ENCODE assay signal across 1 cellular context in the genomic region with DNA sequence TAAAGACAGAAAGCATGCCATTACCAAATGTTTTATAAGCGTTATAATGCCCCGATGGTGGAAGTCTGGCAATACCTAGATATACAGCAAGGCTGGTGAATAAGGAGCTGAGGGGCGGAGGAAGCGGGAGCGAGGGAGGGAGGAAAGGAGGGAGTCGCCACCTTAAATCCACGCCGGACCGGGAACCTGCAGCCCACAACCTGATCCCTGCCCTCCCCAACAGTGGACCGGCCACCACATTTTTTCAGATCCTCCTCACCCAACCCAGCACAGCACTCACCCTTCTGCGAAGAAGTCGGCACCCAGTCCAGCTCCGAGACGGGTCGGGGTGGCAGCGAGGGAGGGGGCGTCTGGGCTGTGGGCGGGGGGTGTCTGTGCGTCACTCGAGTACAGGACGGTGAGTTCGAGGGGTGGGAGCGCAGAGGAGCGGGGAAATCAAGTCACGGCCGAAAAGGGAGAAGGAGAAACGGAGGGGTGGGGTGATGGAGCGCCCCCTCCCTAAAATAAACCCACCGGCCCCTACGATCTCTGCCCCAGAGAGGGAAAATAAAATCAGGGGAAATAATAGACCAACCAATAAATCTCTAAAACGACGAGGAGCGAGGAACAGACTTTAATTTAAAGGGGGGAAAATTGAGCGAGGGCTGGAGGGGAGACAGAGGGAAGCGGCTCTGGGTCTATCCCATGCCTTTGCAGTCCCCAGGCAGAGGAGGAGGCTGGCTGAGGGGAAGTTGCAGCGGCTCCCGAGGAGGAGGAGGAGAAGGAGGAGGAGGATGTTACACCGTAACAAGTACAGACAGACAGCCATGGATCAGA.
A peak's percentile ranks its signal among the peaks of the same experiment; 100 is the strongest.
TF ChIP-seq lines count a peak whose summit lies in the region.

No MANE protein-coding gene starts in this region.

TF ChIP-seq in HepG2, 621 proteins besides CTCF, POLR2A, EP300 and RAD21 (continued from another document and continues in another):
- TF ChIP-seq, protein P1, sequence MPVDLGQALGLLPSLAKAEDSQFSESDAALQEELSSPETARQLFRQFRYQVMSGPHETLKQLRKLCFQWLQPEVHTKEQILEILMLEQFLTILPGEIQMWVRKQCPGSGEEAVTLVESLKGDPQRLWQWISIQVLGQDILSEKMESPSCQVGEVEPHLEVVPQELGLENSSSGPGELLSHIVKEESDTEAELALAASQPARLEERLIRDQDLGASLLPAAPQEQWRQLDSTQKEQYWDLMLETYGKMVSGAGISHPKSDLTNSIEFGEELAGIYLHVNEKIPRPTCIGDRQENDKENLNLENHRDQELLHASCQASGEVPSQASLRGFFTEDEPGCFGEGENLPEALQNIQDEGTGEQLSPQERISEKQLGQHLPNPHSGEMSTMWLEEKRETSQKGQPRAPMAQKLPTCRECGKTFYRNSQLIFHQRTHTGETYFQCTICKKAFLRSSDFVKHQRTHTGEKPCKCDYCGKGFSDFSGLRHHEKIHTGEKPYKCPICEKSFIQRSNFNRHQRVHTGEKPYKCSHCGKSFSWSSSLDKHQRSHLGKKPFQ (CRISPR knock-in tag; IDR thresholded peaks at IDR 0.05; ENCODE audit: insufficient replicate concordance), result peak; percentile 56
- TF ChIP-seq BORCS8-MEF2B (CRISPR knock-in tag; IDR thresholded peaks at IDR 0.05), result peak; percentile 14; the same call in 1 of the 2 replicates
- TF ChIP-seq U2AF1 (optimal IDR thresholded peaks at IDR 0.05; ENCODE audit: low read depth, low read length), result peak; percentile 89
- no peak for TF ChIP-seq ZSCAN9 (CRISPR knock-in tag; IDR thresholded peaks at IDR 0.05; ENCODE audit: borderline replicate concordance)
- TF ChIP-seq ZNF678 (CRISPR knock-in tag; IDR thresholded peaks at IDR 0.05), result no peak
- TF ChIP-seq, protein P2, sequence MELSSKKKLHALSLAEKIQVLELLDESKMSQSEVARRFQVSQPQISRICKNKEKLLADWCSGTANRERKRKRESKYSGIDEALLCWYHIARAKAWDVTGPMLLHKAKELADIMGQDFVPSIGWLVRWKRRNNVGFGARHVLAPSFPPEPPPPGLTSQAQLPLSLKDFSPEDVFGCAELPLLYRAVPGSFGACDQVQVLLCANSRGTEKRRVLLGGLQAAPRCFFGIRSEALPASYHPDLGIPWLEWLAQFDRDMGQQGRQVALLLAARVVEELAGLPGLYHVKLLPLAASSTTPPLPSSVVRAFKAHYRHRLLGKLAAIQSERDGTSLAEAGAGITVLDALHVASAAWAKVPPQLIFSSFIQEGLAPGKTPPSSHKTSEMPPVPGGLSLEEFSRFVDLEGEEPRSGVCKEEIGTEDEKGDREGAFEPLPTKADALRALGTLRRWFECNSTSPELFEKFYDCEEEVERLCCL (CRISPR knock-in tag; IDR thresholded peaks at IDR 0.05; ENCODE audit: borderline replicate concordance), result no peak
- TF ChIP-seq, protein P3, sequence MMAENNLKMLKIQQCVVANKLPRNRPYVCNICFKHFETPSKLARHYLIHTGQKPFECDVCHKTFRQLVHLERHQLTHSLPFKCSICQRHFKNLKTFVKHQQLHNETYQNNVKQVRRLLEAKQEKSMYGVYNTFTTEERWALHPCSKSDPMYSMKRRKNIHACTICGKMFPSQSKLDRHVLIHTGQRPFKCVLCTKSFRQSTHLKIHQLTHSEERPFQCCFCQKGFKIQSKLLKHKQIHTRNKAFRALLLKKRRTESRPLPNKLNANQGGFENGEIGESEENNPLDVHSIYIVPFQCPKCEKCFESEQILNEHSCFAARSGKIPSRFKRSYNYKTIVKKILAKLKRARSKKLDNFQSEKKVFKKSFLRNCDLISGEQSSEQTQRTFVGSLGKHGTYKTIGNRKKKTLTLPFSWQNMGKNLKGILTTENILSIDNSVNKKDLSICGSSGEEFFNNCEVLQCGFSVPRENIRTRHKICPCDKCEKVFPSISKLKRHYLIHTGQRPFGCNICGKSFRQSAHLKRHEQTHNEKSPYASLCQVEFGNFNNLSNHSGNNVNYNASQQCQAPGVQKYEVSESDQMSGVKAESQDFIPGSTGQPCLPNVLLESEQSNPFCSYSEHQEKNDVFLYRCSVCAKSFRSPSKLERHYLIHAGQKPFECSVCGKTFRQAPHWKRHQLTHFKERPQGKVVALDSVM (CRISPR knock-in tag; IDR thresholded peaks at IDR 0.05), result peak; percentile 62
- no peak for TF ChIP-seq ZNF282 (IDR thresholded peaks at IDR 0.05; ENCODE audit: partially characterized antibody)
- TF ChIP-seq HOXA9 (CRISPR knock-in tag; IDR thresholded peaks at IDR 0.05; ENCODE audit: borderline replicate concordance), result peak; percentile 59; the same call in 1 of the 2 replicates
- peak; percentile 80; the same call in 1 of the 2 replicates for TF ChIP-seq ZNF263 (CRISPR knock-in tag; IDR thresholded peaks at IDR 0.05)
- TF ChIP-seq ZNF883 (CRISPR knock-in tag; IDR thresholded peaks at IDR 0.05; ENCODE audit: not compliant biosample characterization), result peak; percentile 44
- no peak for TF ChIP-seq SRF (IDR thresholded peaks at IDR 0.05; ENCODE audit: low read depth, low read length)
- TF ChIP-seq, protein P4, sequence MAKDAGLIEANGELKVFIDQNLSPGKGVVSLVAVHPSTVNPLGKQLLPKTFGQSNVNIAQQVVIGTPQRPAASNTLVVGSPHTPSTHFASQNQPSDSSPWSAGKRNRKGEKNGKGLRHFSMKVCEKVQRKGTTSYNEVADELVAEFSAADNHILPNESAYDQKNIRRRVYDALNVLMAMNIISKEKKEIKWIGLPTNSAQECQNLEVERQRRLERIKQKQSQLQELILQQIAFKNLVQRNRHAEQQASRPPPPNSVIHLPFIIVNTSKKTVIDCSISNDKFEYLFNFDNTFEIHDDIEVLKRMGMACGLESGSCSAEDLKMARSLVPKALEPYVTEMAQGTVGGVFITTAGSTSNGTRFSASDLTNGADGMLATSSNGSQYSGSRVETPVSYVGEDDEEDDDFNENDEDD (CRISPR knock-in tag; IDR thresholded peaks at IDR 0.05; ENCODE audit: borderline replicate concordance), result no peak
- peak; percentile 1; the same call in 1 of the 2 replicates for TF ChIP-seq EEA1 (CRISPR knock-in tag; IDR thresholded peaks at IDR 0.05; ENCODE audit: borderline replicate concordance)
- TF ChIP-seq NONO (IDR thresholded peaks at IDR 0.05), result no peak
- peak; percentile 78 for TF ChIP-seq NONO (CRISPR knock-in tag; conservative IDR thresholded peaks at IDR 0.05)
- TF ChIP-seq BRD4 (CRISPR knock-in tag; IDR thresholded peaks at IDR 0.05), result peak; percentile 53; the same call in 1 of the 2 replicates
- TF ChIP-seq, protein P5, sequence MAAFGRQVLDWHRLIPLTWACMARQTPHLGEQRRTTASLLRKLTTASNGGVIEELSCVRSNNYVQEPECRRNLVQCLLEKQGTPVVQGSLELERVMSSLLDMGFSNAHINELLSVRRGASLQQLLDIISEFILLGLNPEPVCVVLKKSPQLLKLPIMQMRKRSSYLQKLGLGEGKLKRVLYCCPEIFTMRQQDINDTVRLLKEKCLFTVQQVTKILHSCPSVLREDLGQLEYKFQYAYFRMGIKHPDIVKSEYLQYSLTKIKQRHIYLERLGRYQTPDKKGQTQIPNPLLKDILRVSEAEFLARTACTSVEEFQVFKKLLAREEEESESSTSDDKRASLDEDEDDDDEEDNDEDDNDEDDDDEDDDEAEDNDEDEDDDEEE (CRISPR knock-in tag; IDR thresholded peaks at IDR 0.05), result peak; percentile 17; the same call in 1 of the 2 replicates
- TF ChIP-seq ZNF138 (CRISPR knock-in tag; IDR thresholded peaks at IDR 0.05; ENCODE audit: low read depth), result no peak
- TF ChIP-seq, protein P6, sequence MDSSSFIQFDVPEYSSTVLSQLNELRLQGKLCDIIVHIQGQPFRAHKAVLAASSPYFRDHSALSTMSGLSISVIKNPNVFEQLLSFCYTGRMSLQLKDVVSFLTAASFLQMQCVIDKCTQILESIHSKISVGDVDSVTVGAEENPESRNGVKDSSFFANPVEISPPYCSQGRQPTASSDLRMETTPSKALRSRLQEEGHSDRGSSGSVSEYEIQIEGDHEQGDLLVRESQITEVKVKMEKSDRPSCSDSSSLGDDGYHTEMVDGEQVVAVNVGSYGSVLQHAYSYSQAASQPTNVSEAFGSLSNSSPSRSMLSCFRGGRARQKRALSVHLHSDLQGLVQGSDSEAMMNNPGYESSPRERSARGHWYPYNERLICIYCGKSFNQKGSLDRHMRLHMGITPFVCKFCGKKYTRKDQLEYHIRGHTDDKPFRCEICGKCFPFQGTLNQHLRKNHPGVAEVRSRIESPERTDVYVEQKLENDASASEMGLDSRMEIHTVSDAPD (CRISPR knock-in tag; IDR thresholded peaks at IDR 0.05), result 0 out of 2 replicates have a peak, but pooled peaks have one; percentile 46
- peak; percentile 49 for TF ChIP-seq KDM5A (IDR thresholded peaks at IDR 0.05; ENCODE audit: borderline replicate concordance, low read length)
- 0 out of 2 replicates have a peak, but pooled peaks have one; percentile 11 for TF ChIP-seq ZNF558 (CRISPR knock-in tag; IDR thresholded peaks at IDR 0.05; ENCODE audit: borderline replicate concordance)
- TF ChIP-seq ZNF136 (CRISPR knock-in tag; IDR thresholded peaks at IDR 0.05; ENCODE audit: low read depth), result 0 out of 2 replicates have a peak, but pooled peaks have one; percentile 35
- TF ChIP-seq, protein P7, sequence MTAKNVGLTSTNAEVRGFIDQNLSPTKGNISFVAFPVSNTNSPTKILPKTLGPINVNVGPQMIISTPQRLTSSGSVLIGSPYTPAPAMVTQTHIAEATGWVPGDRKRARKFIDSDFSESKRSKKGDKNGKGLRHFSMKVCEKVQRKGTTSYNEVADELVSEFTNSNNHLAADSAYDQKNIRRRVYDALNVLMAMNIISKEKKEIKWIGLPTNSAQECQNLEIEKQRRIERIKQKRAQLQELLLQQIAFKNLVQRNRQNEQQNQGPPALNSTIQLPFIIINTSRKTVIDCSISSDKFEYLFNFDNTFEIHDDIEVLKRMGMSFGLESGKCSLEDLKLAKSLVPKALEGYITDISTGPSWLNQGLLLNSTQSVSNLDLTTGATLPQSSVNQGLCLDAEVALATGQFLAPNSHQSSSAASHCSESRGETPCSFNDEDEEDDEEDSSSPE (CRISPR knock-in tag; IDR thresholded peaks at IDR 0.05), result no peak
- 0 out of 2 replicates have a peak, but pooled peaks have one; percentile 25 for TF ChIP-seq MAZ (IDR thresholded peaks at IDR 0.05; ENCODE audit: borderline replicate concordance, low read depth, low read length)
- no peak for TF ChIP-seq MAZ (CRISPR knock-in tag; IDR thresholded peaks at IDR 0.05; ENCODE audit: low read depth)
- TF ChIP-seq, protein P8, sequence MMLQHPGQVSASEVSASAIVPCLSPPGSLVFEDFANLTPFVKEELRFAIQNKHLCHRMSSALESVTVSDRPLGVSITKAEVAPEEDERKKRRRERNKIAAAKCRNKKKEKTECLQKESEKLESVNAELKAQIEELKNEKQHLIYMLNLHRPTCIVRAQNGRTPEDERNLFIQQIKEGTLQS (CRISPR knock-in tag; IDR thresholded peaks at IDR 0.05), result no peak
- TF ChIP-seq, protein P9, sequence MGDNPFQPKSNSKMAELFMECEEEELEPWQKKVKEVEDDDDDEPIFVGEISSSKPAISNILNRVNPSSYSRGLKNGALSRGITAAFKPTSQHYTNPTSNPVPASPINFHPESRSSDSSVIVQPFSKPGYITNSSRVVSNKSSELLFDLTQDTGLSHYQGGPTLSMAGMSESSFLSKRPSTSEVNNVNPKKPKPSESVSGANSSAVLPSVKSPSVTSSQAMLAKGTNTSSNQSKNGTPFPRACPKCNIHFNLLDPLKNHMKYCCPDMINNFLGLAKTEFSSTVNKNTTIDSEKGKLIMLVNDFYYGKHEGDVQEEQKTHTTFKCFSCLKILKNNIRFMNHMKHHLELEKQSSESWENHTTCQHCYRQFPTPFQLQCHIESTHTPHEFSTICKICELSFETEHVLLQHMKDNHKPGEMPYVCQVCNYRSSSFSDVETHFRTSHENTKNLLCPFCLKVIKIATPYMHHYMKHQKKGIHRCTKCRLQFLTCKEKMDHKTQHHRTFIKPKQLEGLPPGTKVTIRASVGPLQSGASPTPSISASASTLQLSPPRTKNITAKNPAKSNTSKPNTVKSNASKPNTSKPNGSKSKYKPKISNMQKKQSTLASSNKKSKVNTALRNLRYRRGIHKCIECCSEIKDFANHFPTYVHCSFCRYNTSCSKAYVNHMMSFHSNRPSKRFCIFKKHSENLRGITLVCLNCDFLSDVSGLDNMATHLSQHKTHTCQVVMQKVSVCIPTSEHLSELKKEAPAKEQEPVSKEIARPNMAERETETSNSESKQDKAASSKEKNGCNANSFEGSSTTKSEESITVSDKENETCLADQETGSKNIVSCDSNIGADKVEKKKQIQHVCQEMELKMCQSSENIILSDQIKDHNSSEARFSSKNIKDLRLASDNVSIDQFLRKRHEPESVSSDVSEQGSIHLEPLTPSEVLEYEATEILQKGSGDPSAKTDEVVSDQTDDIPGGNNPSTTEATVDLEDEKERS (CRISPR knock-in tag; IDR thresholded peaks at IDR 0.05), result 0 out of 2 replicates have a peak, but pooled peaks have one; percentile 45
- TF ChIP-seq ARNT (IDR thresholded peaks at IDR 0.05), result no peak
- peak; percentile 22; the same call in 1 of the 2 replicates for TF ChIP-seq ZNF292 (CRISPR knock-in tag; IDR thresholded peaks at IDR 0.05; ENCODE audit: borderline replicate concordance, low read depth)
- TF ChIP-seq NKX3-1 (CRISPR knock-in tag; IDR thresholded peaks at IDR 0.05), result no peak
- no peak for TF ChIP-seq HCFC1 (IDR thresholded peaks at IDR 0.05; ENCODE audit: low read depth, low read length)
- TF ChIP-seq NRL (CRISPR knock-in tag; IDR thresholded peaks at IDR 0.05; ENCODE audit: borderline replicate concordance), result peak; percentile 44; the same call in 1 of the 2 replicates
- peak; percentile 65; the same call in 1 of the 2 replicates for TF ChIP-seq TOPORS (CRISPR knock-in tag; IDR thresholded peaks at IDR 0.05)
- TF ChIP-seq, protein P10, sequence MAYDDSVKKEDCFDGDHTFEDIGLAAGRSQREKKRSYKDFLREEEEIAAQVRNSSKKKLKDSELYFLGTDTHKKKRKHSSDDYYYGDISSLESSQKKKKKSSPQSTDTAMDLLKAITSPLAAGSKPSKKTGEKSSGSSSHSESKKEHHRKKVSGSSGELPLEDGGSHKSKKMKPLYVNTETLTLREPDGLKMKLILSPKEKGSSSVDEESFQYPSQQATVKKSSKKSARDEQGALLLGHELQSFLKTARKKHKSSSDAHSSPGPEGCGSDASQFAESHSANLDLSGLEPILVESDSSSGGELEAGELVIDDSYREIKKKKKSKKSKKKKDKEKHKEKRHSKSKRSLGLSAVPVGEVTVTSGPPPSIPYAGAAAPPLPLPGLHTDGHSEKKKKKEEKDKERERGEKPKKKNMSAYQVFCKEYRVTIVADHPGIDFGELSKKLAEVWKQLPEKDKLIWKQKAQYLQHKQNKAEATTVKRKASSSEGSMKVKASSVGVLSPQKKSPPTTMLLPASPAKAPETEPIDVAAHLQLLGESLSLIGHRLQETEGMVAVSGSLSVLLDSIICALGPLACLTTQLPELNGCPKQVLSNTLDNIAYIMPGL (CRISPR knock-in tag; IDR thresholded peaks at IDR 0.05; ENCODE audit: borderline replicate concordance in 1 of 2, low read depth in 1 of 2), result peak in 1 of 2 experiments; percentile 74; a peak in 3 of 4 replicates
- peak; percentile 79 for TF ChIP-seq PTBP1 (IDR thresholded peaks at IDR 0.05; ENCODE audit: low read depth, low read length, poor library complexity, severe bottlenecking)
- TF ChIP-seq ZNF264 (CRISPR knock-in tag; IDR thresholded peaks at IDR 0.05), result no peak
- peak; percentile 57; the same call in 1 of the 2 replicates for TF ChIP-seq KAT7 (CRISPR knock-in tag; IDR thresholded peaks at IDR 0.05; ENCODE audit: borderline replicate concordance)
- TF ChIP-seq, protein P11, sequence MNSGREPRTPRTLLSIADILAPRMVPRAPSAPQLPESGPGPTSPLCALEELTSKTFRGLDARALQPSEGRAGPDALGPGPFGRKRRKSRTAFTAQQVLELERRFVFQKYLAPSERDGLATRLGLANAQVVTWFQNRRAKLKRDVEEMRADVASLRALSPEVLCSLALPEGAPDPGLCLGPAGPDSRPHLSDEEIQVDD (CRISPR knock-in tag; IDR thresholded peaks at IDR 0.05; ENCODE audit: borderline replicate concordance), result no peak
